Comparison of ENCODE assay signal across 19 cellular contexts in the genomic region with DNA sequence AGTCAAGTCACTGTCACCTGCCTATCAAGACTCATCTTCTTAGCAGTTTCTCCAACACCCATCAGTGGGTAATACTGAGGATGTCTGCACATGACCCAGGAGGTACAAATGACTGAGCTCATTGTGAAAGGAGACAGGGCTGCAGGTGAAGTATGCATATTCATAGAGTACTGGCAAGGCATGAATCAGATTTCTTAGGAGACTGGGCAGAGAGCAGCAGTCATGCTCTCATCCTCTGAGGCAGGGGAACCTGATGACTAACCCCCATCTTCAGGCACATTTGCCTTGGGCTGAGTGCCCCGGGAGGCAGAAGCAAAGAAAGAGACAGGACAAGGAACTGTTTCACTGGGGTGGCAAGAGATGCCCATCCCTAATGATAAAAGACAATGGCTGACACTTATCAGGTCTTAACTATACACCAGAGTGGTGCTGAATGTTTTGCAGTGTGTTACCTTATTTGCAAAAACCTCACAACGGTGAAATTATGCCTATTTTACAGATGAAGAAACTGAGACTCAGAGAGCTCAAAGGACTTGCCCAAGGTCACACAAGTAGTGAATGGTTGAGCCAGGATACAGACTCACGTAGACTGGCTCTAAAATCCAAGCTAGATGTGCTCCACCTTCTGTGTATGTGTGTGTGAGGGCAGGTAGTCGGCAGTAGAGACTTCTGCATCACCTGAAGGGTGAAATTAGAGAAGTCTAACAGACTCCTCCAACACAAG. TPM values are rescaled to one million over a fixed set of nuclear protein-coding genes. Genes with fewer than 3 reads are reported as not detected.
DNase-seq lines count a peak whose midpoint lies in the region; ATAC-seq and TF ChIP-seq lines count a peak whose summit lies in the region.
"Had no signal": no experiment of that assay in that cellular context is flagged by ENCODE, and none has a peak within 500 bp of the region (broad histone marks: within the 10 kb centered on the region; RNA-seq: fewer than 3 reads in every experiment).

No MANE protein-coding gene starts in this region.

- no peaks in the 10 kb centered on the region for H3K9me3 Mint-ChIP-seq in MCF 10A (ENCODE audit: unreplicated experiment)
- H3K9me3 Mint-ChIP-seq: nephron progenitor cell had no signal

- H3K4me3 Mint-ChIP-seq in MCF 10A (ENCODE audit: unreplicated experiment), result no peak overlapping the region
- H3K4me3 Mint-ChIP-seq: nephron progenitor cell had no signal

- no peak overlapping the region for H3K27ac Mint-ChIP-seq in MCF 10A (ENCODE audit: low read depth, unreplicated experiment)
- H3K27ac Mint-ChIP-seq: nephron progenitor cell had no signal

- H3K27ac ChIP-seq in breast epithelium, result no peak overlapping the region
- H3K27ac ChIP-seq: lower lobe of right lung had no signal

- H3K4me1 ChIP-seq in breast epithelium, result no peaks in the 10 kb centered on the region
- H3K4me1 ChIP-seq: lower lobe of right lung had no signal

- POLR2A ChIA-PET in MCF 10A (lab: Yijun Ruan, JAX), result interaction anchor here (0.8 to 2.3 kb wide), 12 partner anchors 9 to 76 kb away, joined by 3 to 16 read pairs (median 4); a partner anchor contains a TSS

- CTCF ChIA-PET in MCF 10A (lab: Yijun Ruan, JAX), result interaction anchor here (0.6 to 2.0 kb wide), 7 partner anchors 12 to 278 kb away, joined by 3 to 6 read pairs (median 3); no protein-coding TSS in a partner anchor

- no peaks in the 10 kb centered on the region for H3K36me3 ChIP-seq in breast epithelium
- H3K36me3 ChIP-seq: lower lobe of right lung had no signal

- no peak for ATAC-seq in HG02759 (IDR thresholded peaks at IDR 0.05; ENCODE audit: unreplicated experiment)
- ATAC-seq: lower lobe of right lung, right cardiac atrium had no signal

- H3K4me1 Mint-ChIP-seq in MCF 10A (ENCODE audit: insufficient read depth, unreplicated experiment), result peaks cover 7% of the 10 kb centered on the region

- H3K4me3 ChIP-seq in breast epithelium, result no peak overlapping the region
- H3K4me3 ChIP-seq: lower lobe of right lung had no signal

- H3K9me3 ChIP-seq in breast epithelium, result no peaks in the 10 kb centered on the region
- H3K9me3 ChIP-seq: lower lobe of right lung had no signal

- intact Hi-C loops in MCF 10A (cut with micrococcal nuclease) (no loop called here), breast epithelium (cut with DNase I; ENCODE audit: low total_unique reads) (no loop called here), cardiac septum (cut with DNase I) (no loop called here)

- peaks cover 5% of the 10 kb centered on the region for H3K36me3 Mint-ChIP-seq in MCF 10A (ENCODE audit: insufficient read depth, unreplicated experiment)

- DNase-seq in MCF 10A (ENCODE audit: unreplicated experiment) (peak; percentile 62), breast epithelium (ENCODE audit: low spot score in 2 of 2) (no peak), HT1080 (ENCODE audit: low read depth) (peak; percentile 64), astrocyte of the hippocampus (ENCODE audit: low read depth, low spot score) (peak; percentile 65), renal cortical epithelial cell (ENCODE audit: low read depth) (peak; percentile 82), cerebellar nuclear complex (lab: John Stamatoyannopoulos, UW) (no peak), cardiac septum (ENCODE audit: low spot score) (no peak)
- DNase-seq: activated CD4-positive, alpha-beta T cell treated with anti-CD3 and anti-CD28 coated beads for 4 hours; activated gamma-delta T cell treated with Interleukin-2 at 50 U/mL for 16 hours; lower lobe of right lung; MM.1S; NCI-H2029 treated with DMSO at 0.1 percent for 48 hours; NCI-H774; nephron progenitor cell; right cardiac atrium; Right ventricle myocardium superior; stimulated activated naive CD4-positive, alpha-beta T cell treated with Interleukin-2 at 50 U/mL for 16 hours had no signal

- TF ChIP-seq CTCF in MCF 10A (IDR thresholded peaks at IDR 0.05; ENCODE audit: unreplicated experiment), result no peak
- no peak for TF ChIP-seq CTCF in breast epithelium (IDR thresholded peaks at IDR 0.05)

- no TSS peak for BruUV-seq in MCF 10A (replicated peaks; lab: Mats Ljungman, UMichigan)

- H3K27me3 Mint-ChIP-seq in MCF 10A (ENCODE audit: insufficient read depth, unreplicated experiment), result no peaks in the 10 kb centered on the region

- H3K27me3 ChIP-seq in breast epithelium, result no peaks in the 10 kb centered on the region

- no peak for TF ChIP-seq POLR2A in breast epithelium (IDR thresholded peaks at IDR 0.05)

RNA-seq across cellular contexts. Expression of a gene that starts 9.2 kb away (rescaled TPM):
- total RNA-seq in MCF 10A (2022) (4.7 and 8.9 TPM in 2 replicates), breast epithelium (1 to 10 TPM in 1 of 3 donors, under 1 TPM in 1, not detected in 1; 0.98 to 4.0 TPM), renal cortical epithelial cell (2.5 and 11.1 TPM in 2 replicates), cardiac septum (not detected)
- total RNA-seq in HT1080 (2014; rRNA removed; shearing (Covaris generic)), result 0.03 and 0.23 TPM in 2 replicates
- 0.09 and 0.17 TPM in 2 replicates for polyA plus RNA-seq in HT1080 (2015; cell fraction: cytosol; rRNA removed)
- polyA plus RNA-seq in HT1080 (2015; cell fraction: nucleus; rRNA removed), result 0.22 and 0.34 TPM in 2 replicates
- total RNA-seq: Right ventricle myocardium superior; T-helper 2 cell treated with Interferon-gamma antibody and Interleukin-4, amounts not matched to agents 100 ng/mL and 5 ng/mL, for 36 hours had no signal
- polyA plus RNA-seq: right cardiac atrium had no signal

Comparison
In these comparisons a context has a peak if more than half of its experiments do, and no peak if none do; other contexts are left out.
1. DNase-seq: peak in MCF 10A (single experiment), HT1080 (single experiment), astrocyte of the hippocampus (single experiment) and renal cortical epithelial cell (single experiment); none in breast epithelium (0 of 2), cerebellar nuclear complex (0 of 2) and cardiac septum (single experiment).